Comparison of ENCODE assay signal across 15 cellular contexts in the genomic region with DNA sequence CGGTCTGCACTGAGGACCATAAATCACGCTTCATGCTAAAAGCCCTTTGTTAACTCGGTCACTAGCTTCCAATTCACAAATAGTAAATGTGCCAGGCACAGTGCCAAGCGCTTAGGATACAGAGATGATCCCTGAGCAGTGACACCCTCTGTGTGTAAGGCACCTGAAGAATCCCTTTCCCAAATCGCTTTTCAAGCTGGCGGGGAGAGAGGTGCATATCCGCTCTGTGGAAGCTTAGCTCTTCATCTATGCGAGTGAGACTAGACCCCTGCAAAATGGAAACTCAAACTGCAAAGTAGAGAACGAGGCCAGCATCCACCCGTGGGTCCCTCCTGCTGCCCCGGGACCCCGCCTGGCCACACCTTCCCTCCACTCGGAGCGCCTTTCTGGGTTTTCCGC. TPM values are rescaled to one million over a fixed set of nuclear protein-coding genes. Genes with fewer than 3 reads are reported as not detected.
DNase-seq lines count a peak whose midpoint lies in the region; ATAC-seq and TF ChIP-seq lines count a peak whose summit lies in the region.
"Had no signal": no experiment of that assay in that cellular context is flagged by ENCODE, and none has a peak within 500 bp of the region (broad histone marks: within the 10 kb centered on the region; RNA-seq: fewer than 3 reads in every experiment).

No MANE protein-coding gene starts in this region.

- TF ChIP-seq CTCF in endothelial cell (IDR thresholded peaks at IDR 0.05; ENCODE audit: unreplicated experiment) (no peak), lower lobe of right lung (IDR thresholded peaks at IDR 0.05) (no peak), tibial nerve (IDR thresholded peaks at IDR 0.05) (no peak)

- TF ChIP-seq EP300 in tibial nerve (IDR thresholded peaks at IDR 0.05), result no peak

- DNase-seq in endothelial cell (ENCODE audit: low spot score) (no peak), lower lobe of right lung (no peak), tibial nerve (ENCODE audit: low spot score in 2 of 2) (no peak), sciatic nerve (ENCODE audit: low spot score) (no peak), NCI-H510A (lab: John Stamatoyannopoulos, UW) (no peak)
- DNase-seq: foreskin keratinocyte; NCI-H1694; NCI-H526 treated with DMSO at 0.1 percent for 48 hours; Peyer's patch; stimulated activated CD4-positive, alpha-beta T cell treated with anti-CD3 and anti-CD28 coated beads, Interleukin-12 subunit alpha, Interleukin-12 subunit beta, amount 100 ng/mL, for 4 hours; stimulated activated naive CD8-positive, alpha-beta T cell treated with anti-CD3 and anti-CD28 coated beads, Interleukin-15, amount 100 ng/mL, for 72 hours had no signal

- H3K4me1 ChIP-seq in HUES64 (ENCODE audit: insufficient read depth, low read length), result peaks cover 46% of the 10 kb centered on the region
- H3K4me1 ChIP-seq in lower lobe of right lung, result peaks cover 15% of the 10 kb centered on the region
- peaks cover 0 to 44% (median 4%) of the 10 kb centered on the region in 4 donors for H3K4me1 ChIP-seq in tibial nerve
- H3K4me1 ChIP-seq: foreskin keratinocyte had no signal

- 7% methylated on average over 15 of the region's 15 CpGs for WGBS in HUES64
- 40 to 56% methylated on average over 13 to 15 of the region's 15 CpGs for WGBS in tibial nerve, 2 donors

- H3K27me3 ChIP-seq in HUES64 (ENCODE audit: insufficient read depth, low read length), result peaks cover 73% of the 10 kb centered on the region
- peaks cover 56% of the 10 kb centered on the region for H3K27me3 ChIP-seq in lower lobe of right lung (ENCODE audit: low read depth)
- H3K27me3 ChIP-seq in tibial nerve, result peaks cover 0 to 27% of the 10 kb centered on the region in 2 donors

- ATAC-seq in lower lobe of right lung (no peak), sciatic nerve (no peak), HG03571 (IDR thresholded peaks at IDR 0.05; ENCODE audit: unreplicated experiment) (no peak)
- ATAC-seq: foreskin keratinocyte had no signal

- peaks cover 12% of the 10 kb centered on the region for H3K36me3 Mint-ChIP-seq in endothelial cell (ENCODE audit: low read depth, unreplicated experiment)

- H3K9ac ChIP-seq in HUES64 (ENCODE audit: low read depth, low read length), result no peak overlapping the region

- intact Hi-C loops in lower lobe of right lung (cut with DNase I), result no loop called here
- intact Hi-C loops in sciatic nerve (cut with DNase I), result loop anchor here (5.0 kb wide), 1 partner anchor 105 kb away; no protein-coding TSS in a partner anchor

- H3K27ac Mint-ChIP-seq in endothelial cell (ENCODE audit: unreplicated experiment), result no peak overlapping the region
- H3K27ac Mint-ChIP-seq: stimulated activated naive CD8-positive, alpha-beta T cell treated with anti-CD3 and anti-CD28 coated beads, Interleukin-15, amount 100 ng/mL, for 72 hours had no signal

- H3K4me3 ChIP-seq in HUES64 (ENCODE audit: low read length), result peak overlapping the region; percentile 61
- peak overlapping the region; percentile 52 for H3K4me3 ChIP-seq in lower lobe of right lung
- peak overlapping the region in 3 of 4 donors; percentile 36 to 65 (median 60) for H3K4me3 ChIP-seq in tibial nerve
- H3K4me3 ChIP-seq: body of pancreas, pancreas had no signal

- H3K4me1 Mint-ChIP-seq in endothelial cell (ENCODE audit: unreplicated experiment), result peaks cover 16% of the 10 kb centered on the region

- H3K4me3 Mint-ChIP-seq in endothelial cell (ENCODE audit: unreplicated experiment), result peak overlapping the region; percentile 77
- H3K4me3 Mint-ChIP-seq: stimulated activated naive CD8-positive, alpha-beta T cell treated with anti-CD3 and anti-CD28 coated beads, Interleukin-15, amount 100 ng/mL, for 72 hours had no signal

- no peak overlapping the region for H3K27ac ChIP-seq in HUES64 (ENCODE audit: low read depth, low read length)
- no peak overlapping the region for H3K27ac ChIP-seq in lower lobe of right lung
- peak overlapping the region in 1 of 4 donors; percentile 76 for H3K27ac ChIP-seq in tibial nerve
- H3K27ac ChIP-seq: body of pancreas, foreskin keratinocyte, pancreas, Peyer's patch had no signal

- peaks cover 5% of the 10 kb centered on the region for H3K9me3 Mint-ChIP-seq in endothelial cell (ENCODE audit: unreplicated experiment)
- H3K9me3 Mint-ChIP-seq: stimulated activated naive CD8-positive, alpha-beta T cell treated with anti-CD3 and anti-CD28 coated beads, Interleukin-15, amount 100 ng/mL, for 72 hours had no signal

- H3K36me3 ChIP-seq in HUES64 (ENCODE audit: insufficient read depth, low read length) (no peaks in the 10 kb centered on the region), lower lobe of right lung (no peaks in the 10 kb centered on the region), tibial nerve (no peaks in the 10 kb centered on the region)
- H3K36me3 ChIP-seq: pancreas, Peyer's patch had no signal

- no peak for TF ChIP-seq POLR2A in tibial nerve (IDR thresholded peaks at IDR 0.05)

- peaks cover 22% of the 10 kb centered on the region for H3K27me3 Mint-ChIP-seq in endothelial cell (ENCODE audit: unreplicated experiment)

- no peaks in the 10 kb centered on the region for H3K9me3 ChIP-seq in HUES64 (ENCODE audit: insufficient read depth, low read depth, low read length)
- no peaks in the 10 kb centered on the region for H3K9me3 ChIP-seq in lower lobe of right lung
- no peaks in the 10 kb centered on the region for H3K9me3 ChIP-seq in tibial nerve
- H3K9me3 ChIP-seq: body of pancreas, pancreas, Peyer's patch had no signal

RNA-seq across cellular contexts. Expression of gene PIEZO2, which starts 2.4 kb away (rescaled TPM):
- polyA plus RNA-seq in HUES64 (2013, experiment 1 of 2), result 3.1 TPM
- polyA plus RNA-seq in HUES64 (2013, experiment 2 of 2), result 4.6 TPM
- 8.4 TPM for total RNA-seq in endothelial cell (ENCODE audit: unreplicated experiment)
- total RNA-seq in lower lobe of right lung, result 11.1 TPM
- 10 to 100 TPM; 17.0 to 27.7 (median 22.3) TPM for total RNA-seq in tibial nerve
- total RNA-seq in sciatic nerve, result 26.8 TPM
- total RNA-seq: foreskin keratinocyte had no signal
- polyA plus RNA-seq: foreskin keratinocyte had no signal
